14 cellular contexts compared by ENCODE assay signal in the genomic region with DNA sequence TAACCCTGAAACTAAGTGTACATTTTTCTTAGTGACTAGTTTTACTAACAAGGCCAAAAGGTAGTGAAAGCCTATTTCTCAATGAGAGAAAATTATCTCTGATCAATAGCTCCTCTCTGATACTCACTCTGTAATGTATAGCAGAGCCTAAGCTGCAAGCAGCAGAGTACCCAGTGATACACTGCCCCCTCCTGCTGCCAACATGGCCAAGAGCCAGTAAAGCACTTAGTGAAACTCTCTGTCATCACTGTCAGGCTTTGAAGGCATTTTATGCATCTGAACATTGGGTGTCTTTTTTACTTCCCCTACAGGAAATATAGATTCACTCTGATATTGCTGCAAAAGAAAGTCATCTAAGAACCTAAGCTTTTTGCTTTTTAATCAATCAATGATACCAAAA.
DNase-seq lines count a peak whose midpoint lies in the region; ATAC-seq and TF ChIP-seq lines count a peak whose summit lies in the region.
"Had no signal": no experiment of that assay in that cellular context is flagged by ENCODE, and none has a peak within 500 bp of the region (broad histone marks: within the 10 kb centered on the region; RNA-seq: fewer than 3 reads in every experiment).

No MANE protein-coding gene starts in this region.

- DNase-seq in DMS 273 treated with DMSO at 0.1 percent for 48 hours (lab: John Stamatoyannopoulos, UW) (peak; percentile 74), NCI-H2081 treated with DMSO at 0.1 percent for 48 hours (lab: John Stamatoyannopoulos, UW) (peak; percentile 31), SHP77 treated with DMSO at 0.1 percent for 48 hours (lab: John Stamatoyannopoulos, UW) (peak; percentile 23), medulla oblongata (ENCODE audit: extremely low spot score) (peak; percentile 7), dorsolateral prefrontal cortex (no peak)
- DNase-seq: activated CD4-positive, alpha-beta T cell treated with anti-CD3 and anti-CD28 coated beads for 1 hour; activated gamma-delta T cell; central memory CD4-positive, alpha-beta T cell; left lung; stimulated activated CD4-positive, alpha-beta T cell treated with anti-CD3 and anti-CD28 coated beads, Interleukin-4, amount 100 ng/mL, for 24 hours had no signal

- TF ChIP-seq CTCF in dorsolateral prefrontal cortex (IDR thresholded peaks at IDR 0.05 in 54 of 56, conservative IDR thresholded peaks at IDR 0.05 in 2 of 56; ENCODE audit: low read depth in 1 of 56, partially characterized antibody in 56 of 56): no peak

- ATAC-seq in HG02798 (IDR thresholded peaks at IDR 0.05; ENCODE audit: poor library complexity, unreplicated experiment) (no peak), GM21515 (IDR thresholded peaks at IDR 0.05; ENCODE audit: unreplicated experiment) (no peak), HG03108 (IDR thresholded peaks at IDR 0.05; ENCODE audit: unreplicated experiment) (no peak)
- ATAC-seq: left lung had no signal

- H3K27me3 ChIP-seq in dorsolateral prefrontal cortex: no peaks in the 10 kb centered on the region
- H3K27me3 ChIP-seq: left lung had no signal

- intact Hi-C loops in dorsolateral prefrontal cortex (cut with DNase I): no loop called here

- no peak overlapping the region for H3K27ac ChIP-seq in dorsolateral prefrontal cortex
- H3K27ac ChIP-seq: left lung, parathyroid adenoma had no signal

- H3K4me3 ChIP-seq in dorsolateral prefrontal cortex: no peak overlapping the region
- H3K4me3 ChIP-seq: left lung had no signal

Comparison
In these comparisons a context has a peak if more than half of its experiments do, and no peak if none do; other contexts are left out.
1. DNase-seq: peak in DMS 273 treated with DMSO at 0.1 percent for 48 hours (single experiment), NCI-H2081 treated with DMSO at 0.1 percent for 48 hours (single experiment), SHP77 treated with DMSO at 0.1 percent for 48 hours (single experiment) and medulla oblongata (single experiment); none in dorsolateral prefrontal cortex (0 of 10).